In the genomic region with DNA sequence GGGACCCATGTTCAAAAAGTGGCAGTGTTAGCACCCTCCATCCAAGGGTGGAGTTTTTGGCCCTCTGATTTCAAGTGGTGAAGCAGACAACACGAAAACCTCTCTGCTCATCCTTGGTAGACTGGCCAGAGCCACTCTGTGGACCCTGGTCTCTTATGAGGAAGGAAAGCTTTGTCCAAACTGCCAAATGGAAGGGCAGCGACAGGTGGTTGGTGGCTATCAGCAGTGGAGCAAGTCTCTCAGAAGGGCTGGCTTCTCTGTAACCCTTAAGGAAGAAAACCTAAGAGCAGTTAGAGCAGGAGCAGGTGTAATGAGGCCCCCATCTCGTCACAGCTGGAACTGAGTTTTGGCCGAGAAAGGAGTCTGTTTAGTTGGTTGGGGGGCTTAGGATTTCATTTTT, we compare ENCODE assay signal across 25 cellular contexts.
"Had no signal": no experiment of that assay in that cellular context is flagged by ENCODE, and none has a peak within 500 bp of the region (broad histone marks: within the 10 kb centered on the region; RNA-seq: fewer than 3 reads in every experiment).

No MANE protein-coding gene starts in this region.

- H3K27ac ChIP-seq: Peyer's patch had no signal

- DNase-seq: activated CD4-positive, alpha-beta memory T cell treated with anti-CD3 and anti-CD28 coated beads, Interleukin-2, amount 10 ng/mL, durations not matched to agents 7 days and 5 days; activated CD8-positive, alpha-beta memory T cell treated with anti-CD3 and anti-CD28 coated beads for 24 hours; activated CD8-positive, alpha-beta memory T cell treated with anti-CD3 and anti-CD28 coated beads, Interleukin-2, amount 10 ng/mL, durations not matched to agents 7 days and 5 days; activated CD8-positive, alpha-beta memory T cell treated with anti-CD3 and anti-CD28 coated beads, Interleukin-2, amount 50 U/mL, for 48 hours; activated effector memory CD4-positive, alpha-beta T cell treated with Interleukin-2 at 50 U/mL for 16 hours; activated naive CD4-positive, alpha-beta T cell treated with anti-CD3 and anti-CD28 coated beads, Interleukin-2, amount 10 ng/mL, durations not matched to agents 7 days and 5 days; activated naive CD8-positive, alpha-beta T cell treated with anti-CD3 and anti-CD28 coated beads, Interleukin-2, amount 50 U/mL, for 24 hours; activated T-cell treated with anti-CD3 and anti-CD28 coated beads, Interleukin-2, amount 50 U/mL, for 48 hours; anterior cingulate cortex; central memory CD4-positive, alpha-beta T cell; Karpas-422; KBM-7; NCI-H1048; NCI-H1105 treated with DMSO at 0.1 percent for 48 hours; NCI-H1436 treated with DMSO at 0.1 percent for 48 hours; NCI-H1694 treated with DMSO at 0.1 percent for 48 hours; NCI-H2029; NCI-H345; NCI-H524 treated with DMSO at 0.1 percent for 48 hours; Peyer's patch; RPMI8226; SHP77 treated with DMSO at 0.1 percent for 48 hours had no signal

- H3K4me3 ChIP-seq: MG63, Peyer's patch had no signal

- H3K36me3 ChIP-seq: brain microvascular endothelial cell, MG63, Peyer's patch had no signal

- ATAC-seq: activated CD8-positive, alpha-beta memory T cell treated with anti-CD3 and anti-CD28 coated beads, Interleukin-2, amount 10 ng/mL, durations not matched to agents 7 days and 5 days; activated naive CD8-positive, alpha-beta T cell treated with anti-CD3 and anti-CD28 coated beads, Interleukin-2, amount 50 U/mL, for 24 hours had no signal

- H3K27me3 ChIP-seq: brain microvascular endothelial cell, MG63, Peyer's patch had no signal

- H3K9me3 ChIP-seq: MG63, Peyer's patch had no signal

- FAIRE-seq: TTC549 had no signal

- H3K4me1 ChIP-seq: Peyer's patch had no signal
